8 cellular contexts compared by ENCODE assay signal in the genomic region with DNA sequence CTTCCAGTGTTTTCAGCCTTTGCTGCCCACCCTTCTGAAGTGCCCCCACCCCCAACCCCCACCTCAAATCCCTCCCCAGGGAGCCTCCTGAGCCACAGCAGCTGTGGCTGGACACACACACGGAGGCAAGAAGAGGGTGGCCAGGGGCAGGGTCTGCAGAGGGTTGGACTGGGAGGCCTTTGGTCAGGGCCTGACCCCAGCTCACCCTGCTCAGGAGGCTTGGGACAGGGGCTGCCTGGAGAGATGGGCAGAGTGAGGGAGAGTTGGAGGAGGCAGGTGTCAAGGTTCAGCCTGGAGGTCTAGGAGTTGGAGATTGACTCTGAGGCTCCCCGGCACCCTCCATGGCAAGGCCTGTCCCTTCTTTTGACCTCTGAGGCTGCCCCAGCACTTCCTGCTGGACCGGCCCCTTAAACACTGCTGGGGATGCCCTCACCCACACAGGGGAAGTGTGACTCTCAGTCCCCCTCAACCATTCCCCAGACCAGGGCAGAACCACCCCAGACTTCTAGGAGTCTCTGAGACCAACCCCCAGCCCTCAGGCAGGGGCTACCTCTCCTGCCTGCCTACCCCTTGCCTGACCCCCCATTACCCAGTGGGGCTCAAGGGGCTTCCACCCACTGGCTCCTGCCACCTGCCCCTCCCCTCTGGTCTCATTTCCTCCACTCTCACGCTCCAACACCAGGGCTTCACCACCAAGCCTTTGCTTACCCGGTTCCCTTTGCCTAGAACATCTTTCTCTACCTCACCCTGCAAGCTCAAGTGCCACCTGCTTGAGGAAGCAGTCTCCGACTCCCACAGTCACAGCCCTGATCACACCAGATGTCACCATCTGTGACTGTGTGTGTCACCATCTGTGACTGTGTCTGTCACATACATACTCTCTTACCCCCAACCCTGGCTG. TPM values are rescaled to one million over a fixed set of nuclear protein-coding genes. Genes with fewer than 3 reads are reported as not detected.
DNase-seq lines count a peak whose midpoint lies in the region; ATAC-seq and TF ChIP-seq lines count a peak whose summit lies in the region.

No MANE protein-coding gene starts in this region.

- H3K27ac ChIP-seq in OCI-LY1 (ENCODE audit: low read depth, low read length, poor library complexity, severe bottlenecking), result peak overlapping the region; percentile 89
- no peak overlapping the region for H3K27ac ChIP-seq in colonic mucosa
- H3K27ac ChIP-seq in PC-3 (ENCODE audit: low read length), result no peak overlapping the region

- peaks cover 55% of the 10 kb centered on the region for H3K4me1 ChIP-seq in OCI-LY1 (ENCODE audit: insufficient read depth, low read length, severe bottlenecking)
- peaks cover 8% of the 10 kb centered on the region for H3K4me1 ChIP-seq in colonic mucosa
- H3K4me1 ChIP-seq in PC-3 (ENCODE audit: insufficient read depth, low read length), result peaks cover 26% of the 10 kb centered on the region

- H3K9ac ChIP-seq in OCI-LY1 (ENCODE audit: low read length) (no peak overlapping the region), colonic mucosa (ENCODE audit: low read depth in 2 of 2, low read length in 2 of 2) (no peak overlapping the region), PC-3 (ENCODE audit: low read length) (no peak overlapping the region)

- peaks cover under 1% of the 10 kb centered on the region for H3K27me3 Mint-ChIP-seq in nephron (ENCODE audit: low read depth)

- H3K4me3 Mint-ChIP-seq in nephron, result no peak overlapping the region

- DNase-seq in colonic mucosa (no peak), PC-3 (no peak), HuH-7.5 (ENCODE audit: low spot score) (no peak)
- no peak for DNase-seq in stimulated activated CD4-positive, alpha-beta T cell treated with anti-CD3 and anti-CD28 coated beads, Interleukin-2, amount 100 ng/mL, for 24 hours

- H3K4me3 ChIP-seq in OCI-LY1 (ENCODE audit: low read depth, low read length, poor library complexity, severe bottlenecking) (no peak overlapping the region), colonic mucosa (no peak overlapping the region), PC-3 (ENCODE audit: low read length) (no peak overlapping the region)

- H3K4me1 Mint-ChIP-seq in nephron, result peaks cover 17% of the 10 kb centered on the region

- CTCF ChIA-PET in PC-3 (lab: Charles Lee), result no interaction called here

- no peak for TF ChIP-seq CTCF in OCI-LY1 (IDR thresholded peaks at IDR 0.05; ENCODE audit: low read length)
- TF ChIP-seq CTCF in nephron (IDR thresholded peaks at IDR 0.05; ENCODE audit: unreplicated experiment in 3 of 3), result no peak
- no peak for TF ChIP-seq CTCF in colonic mucosa (IDR thresholded peaks at IDR 0.05)
- no peak for TF ChIP-seq CTCF in PC-3 (conservative IDR thresholded peaks at IDR 0.05; ENCODE audit: low read depth, low read length)

- H3K9me3 Mint-ChIP-seq in nephron, result no peaks in the 10 kb centered on the region

- H3K36me3 ChIP-seq in OCI-LY1 (ENCODE audit: insufficient read depth, low read length), result peaks cover 4% of the 10 kb centered on the region; the same call in 1 of the 2 replicates
- H3K36me3 ChIP-seq in colonic mucosa, result no peaks in the 10 kb centered on the region
- no peaks in the 10 kb centered on the region for H3K36me3 ChIP-seq in PC-3 (ENCODE audit: low read depth, low read length)

- ATAC-seq in GM18517 (IDR thresholded peaks at IDR 0.05; ENCODE audit: unreplicated experiment) (peak; percentile 76), GM21723 (IDR thresholded peaks at IDR 0.05; ENCODE audit: unreplicated experiment) (peak; percentile 50), PC-3 (no peak)

- H3K27me3 ChIP-seq in OCI-LY1 (ENCODE audit: insufficient read depth, low read length), result no peaks in the 10 kb centered on the region
- no peaks in the 10 kb centered on the region for H3K27me3 ChIP-seq in colonic mucosa
- H3K27me3 ChIP-seq in PC-3 (ENCODE audit: low read length), result no peaks in the 10 kb centered on the region

- no peaks in the 10 kb centered on the region for H3K79me2 ChIP-seq in OCI-LY1 (ENCODE audit: insufficient read depth, low read length)
- peaks cover 56% of the 10 kb centered on the region for H3K79me2 ChIP-seq in PC-3 (ENCODE audit: low read length)

- no peak overlapping the region for H2AFZ ChIP-seq in OCI-LY1 (ENCODE audit: low read length)
- H2AFZ ChIP-seq in PC-3 (ENCODE audit: low read length), result no peak overlapping the region

- intact Hi-C loops in colonic mucosa (cut with DNase I) (no loop called here), PC-3 (cut with micrococcal nuclease) (no loop called here)

- H3K4me2 ChIP-seq in OCI-LY1 (ENCODE audit: low read length) (peak overlapping the region; percentile 18; the same call in 1 of the 2 replicates), PC-3 (ENCODE audit: low read length) (no peak overlapping the region)

- H3K9me2 ChIP-seq in OCI-LY1 (ENCODE audit: low read depth, low read length) (no peaks in the 10 kb centered on the region), PC-3 (replicated peaks; ENCODE audit: low read length) (no peaks in the 10 kb centered on the region)

- BruUV-seq in PC-3 (replicated peaks; lab: Mats Ljungman, UMichigan), result no TSS peak

- peak overlapping the region; percentile 3 to 65 (median 52) for H3K27ac Mint-ChIP-seq in nephron

- H3K36me3 Mint-ChIP-seq in nephron (ENCODE audit: low read depth), result no peaks in the 10 kb centered on the region

- POLR2A ChIA-PET in PC-3 (lab: Charles Lee; ENCODE audit: unreplicated experiment), result no interaction called here

- H4K20me1 ChIP-seq in OCI-LY1 (ENCODE audit: insufficient read depth, low read length) (no peaks in the 10 kb centered on the region), PC-3 (ENCODE audit: low read length) (no peaks in the 10 kb centered on the region)

- H3F3A ChIP-seq in OCI-LY1 (ENCODE audit: insufficient read depth, low read length), result no peaks in the 10 kb centered on the region
- no peaks in the 10 kb centered on the region for H3F3A ChIP-seq in PC-3 (ENCODE audit: low read length, unreplicated experiment)

- no peaks in the 10 kb centered on the region for H3K9me3 ChIP-seq in OCI-LY1 (ENCODE audit: low read length)
- no peaks in the 10 kb centered on the region for H3K9me3 ChIP-seq in colonic mucosa
- H3K9me3 ChIP-seq in PC-3 (ENCODE audit: low read length), result no peaks in the 10 kb centered on the region

RNA-seq across cellular contexts. Expression of gene ARAP1, which starts 8.6 kb away (rescaled TPM):
- total RNA-seq in colonic mucosa, result 10 to 100 TPM; 70.4 to 89.8 TPM
- total RNA-seq in PC-3 (2014; rRNA removed), result 86.2 and 124 TPM in 2 replicates

RNA-seq across cellular contexts. Expression of gene STARD10, which starts 50.3 kb away (rescaled TPM):
- 100 to 1,000 TPM; 519 to 905 TPM for total RNA-seq in colonic mucosa
- total RNA-seq in PC-3 (2014; rRNA removed), result 284 and 362 TPM in 2 replicates
